8 cellular contexts compared by ENCODE assay signal in genomic region chr3:15372918-15373317, GRCh38.
"Had no signal": no experiment of that assay in that cellular context is flagged by ENCODE, and none has a peak within 500 bp of the region (broad histone marks: within the 10 kb centered on the region; RNA-seq: fewer than 3 reads in every experiment).

No MANE protein-coding gene starts in this region.

- ATAC-seq: GM12878 had no signal

- DNase-seq: GDM1, GF-D8 had no signal

- FAIRE-seq: G401.6, GM12878, GM12891, GM12892, GM18507, GM19239 had no signal

- H3K4me3 ChIP-seq: GM12878 had no signal
